ENCODE assay signal across 25 cellular contexts in the genomic region with DNA sequence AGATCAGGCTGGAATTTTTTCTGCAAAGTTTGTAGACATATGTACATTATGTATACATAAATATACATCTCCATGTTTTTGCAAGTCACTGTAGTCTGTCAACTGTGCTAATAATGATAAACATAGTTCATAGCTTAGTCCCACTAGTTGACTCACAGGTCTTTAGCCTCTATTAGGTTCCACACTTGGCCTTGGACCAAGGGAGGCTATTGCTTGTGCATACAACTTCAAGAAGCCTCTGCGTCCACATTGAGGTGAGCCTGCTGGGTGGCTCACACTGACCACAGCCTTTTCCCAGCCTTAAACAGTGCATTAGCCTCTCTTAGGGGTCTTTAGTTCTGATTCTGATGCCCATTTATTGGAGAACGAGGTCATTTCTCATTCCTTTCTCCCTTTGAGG.
A peak's percentile ranks its signal among the peaks of the same experiment; 100 is the strongest.
DNase-seq lines count a peak whose midpoint lies in the region; ATAC-seq and TF ChIP-seq lines count a peak whose summit lies in the region.
"Had no signal": no experiment of that assay in that cellular context is flagged by ENCODE, and none has a peak within 500 bp of the region (broad histone marks: within the 10 kb centered on the region; RNA-seq: fewer than 3 reads in every experiment).

No MANE protein-coding gene starts in this region.

- no peak for ATAC-seq in HG03097 (IDR thresholded peaks at IDR 0.05; ENCODE audit: low FRiP score, unreplicated experiment)
- ATAC-seq: activated CD8-positive, alpha-beta memory T cell treated with anti-CD3 and anti-CD28 coated beads, Interleukin-2, amount 10 ng/mL, durations not matched to agents 7 days and 5 days; activated T-cell treated with anti-CD3 and anti-CD28 coated beads, Interleukin-2, amount 50 U/mL, for 72 hours; gastrocnemius medialis; left lobe of liver; right cardiac atrium; stimulated activated effector memory CD8-positive, alpha-beta T cell treated with anti-CD3 and anti-CD28 coated beads, Interleukin-12 subunit alpha, Interleukin-12 subunit beta, amount 100 ng/mL, for 72 hours had no signal

- no peaks in the 10 kb centered on the region for H3K36me3 Mint-ChIP-seq in HFFc6 (ENCODE audit: low read depth)
- H3K36me3 Mint-ChIP-seq: activated CD8-positive, alpha-beta memory T cell treated with anti-CD3 and anti-CD28 coated beads, Interleukin-2, amount 10 ng/mL, durations not matched to agents 7 days and 5 days; CD4-positive, alpha-beta memory T cell; stimulated activated effector memory CD8-positive, alpha-beta T cell treated with anti-CD3 and anti-CD28 coated beads, Interleukin-12 subunit alpha, Interleukin-12 subunit beta, amount 100 ng/mL, for 72 hours; type B pancreatic cell had no signal

- TF ChIP-seq CTCF in AG10803 (conservative IDR thresholded peaks at IDR 0.05; ENCODE audit: low read length) (no peak), HFFc6 (IDR thresholded peaks at IDR 0.05) (no peak), astrocyte of the spinal cord (IDR thresholded peaks at IDR 0.05; ENCODE audit: low read depth, low read length) (no peak)

- no peaks in the 10 kb centered on the region for H3K9me3 Mint-ChIP-seq in HFFc6
- H3K9me3 Mint-ChIP-seq: activated B cell treated with CpG ODN at 0.5 μM for 24 hours, type B pancreatic cell had no signal

- peak overlapping the region; percentile 86 for H3K27ac Mint-ChIP-seq in HFFc6
- H3K27ac Mint-ChIP-seq: activated B cell treated with CpG ODN at 0.5 μM for 24 hours; activated CD8-positive, alpha-beta memory T cell treated with anti-CD3 and anti-CD28 coated beads, Interleukin-2, amount 10 ng/mL, durations not matched to agents 7 days and 5 days; activated naive CD4-positive, alpha-beta T cell treated with anti-CD3 and anti-CD28 coated beads for 36 hours; activated T-cell treated with anti-CD3 and anti-CD28 coated beads, Interleukin-2, amount 50 U/mL, for 72 hours; CD4-positive, alpha-beta memory T cell; stimulated activated effector memory CD8-positive, alpha-beta T cell treated with anti-CD3 and anti-CD28 coated beads, Interleukin-12 subunit alpha, Interleukin-12 subunit beta, amount 100 ng/mL, for 72 hours; type B pancreatic cell had no signal

- in situ Hi-C loops in astrocyte of the spinal cord (cut with HindIII; ENCODE audit: low sequenced_read_pairs): no loop called here

- no peak overlapping the region for H3K4me3 Mint-ChIP-seq in HFFc6
- H3K4me3 Mint-ChIP-seq: activated B cell treated with CpG ODN at 0.5 μM for 24 hours; activated CD8-positive, alpha-beta memory T cell treated with anti-CD3 and anti-CD28 coated beads, Interleukin-2, amount 10 ng/mL, durations not matched to agents 7 days and 5 days; activated naive CD4-positive, alpha-beta T cell treated with anti-CD3 and anti-CD28 coated beads for 36 hours; activated T-cell treated with anti-CD3 and anti-CD28 coated beads, Interleukin-2, amount 50 U/mL, for 72 hours; CD4-positive, alpha-beta memory T cell; stimulated activated effector memory CD8-positive, alpha-beta T cell treated with anti-CD3 and anti-CD28 coated beads, Interleukin-12 subunit alpha, Interleukin-12 subunit beta, amount 100 ng/mL, for 72 hours; type B pancreatic cell had no signal

- no peak overlapping the region for H3K4me3 ChIP-seq in AG10803 (ENCODE audit: low read length)
- H3K4me3 ChIP-seq in astrocyte of the spinal cord (ENCODE audit: low read depth, low read length): no peak overlapping the region
- H3K4me3 ChIP-seq: adrenal gland, gastrocnemius medialis, hepatocyte had no signal

- no peaks in the 10 kb centered on the region for H3K27me3 Mint-ChIP-seq in HFFc6 (ENCODE audit: insufficient read depth)
- H3K27me3 Mint-ChIP-seq: activated B cell treated with CpG ODN at 0.5 μM for 24 hours; activated CD8-positive, alpha-beta memory T cell treated with anti-CD3 and anti-CD28 coated beads, Interleukin-2, amount 10 ng/mL, durations not matched to agents 7 days and 5 days had no signal

- DNase-seq in AG10803 (ENCODE audit: low read depth) (peak; percentile 28), HFFc6 (peak; percentile 87), astrocyte of the spinal cord (ENCODE audit: low read depth, low spot score) (peak; percentile 50), iris pigment epithelial cell (ENCODE audit: low read depth) (peak; percentile 35), C1 segment of cervical spinal cord (lab: John Stamatoyannopoulos, UW) (no peak), cerebellar nuclear complex (lab: John Stamatoyannopoulos, UW) (no peak)
- DNase-seq: activated B cell treated with CpG ODN at 0.5 μM for 24 hours; activated CD8-positive, alpha-beta memory T cell treated with anti-CD3 and anti-CD28 coated beads, Interleukin-2, amount 10 ng/mL, durations not matched to agents 7 days and 5 days; activated naive CD4-positive, alpha-beta T cell treated with anti-CD3 and anti-CD28 coated beads for 36 hours; activated T-cell treated with anti-CD3 and anti-CD28 coated beads, Interleukin-2, amount 50 U/mL, for 72 hours; adrenal gland; AML-193; brain microvascular endothelial cell; CD4-positive, alpha-beta memory T cell; gastrocnemius medialis; mesendoderm; NCI-H1436; NCI-H524 treated with DMSO at 0.1 percent for 48 hours; right cardiac atrium; stimulated activated CD4-positive, alpha-beta T cell treated with anti-CD3 and anti-CD28 coated beads, Interleukin-4, amount 100 ng/mL, for 1 hour had no signal

- peaks cover 86% of the 10 kb centered on the region for H3K4me1 Mint-ChIP-seq in HFFc6 (ENCODE audit: low read depth)
- H3K4me1 Mint-ChIP-seq: activated CD8-positive, alpha-beta memory T cell treated with anti-CD3 and anti-CD28 coated beads, Interleukin-2, amount 10 ng/mL, durations not matched to agents 7 days and 5 days; stimulated activated effector memory CD8-positive, alpha-beta T cell treated with anti-CD3 and anti-CD28 coated beads, Interleukin-12 subunit alpha, Interleukin-12 subunit beta, amount 100 ng/mL, for 72 hours had no signal

Comparison
In these comparisons a context has a peak if more than half of its experiments do, and no peak if none do; other contexts are left out.
1. DNase-seq: peak in AG10803 (single experiment), HFFc6 (single experiment), astrocyte of the spinal cord (single experiment) and iris pigment epithelial cell (single experiment); none in C1 segment of cervical spinal cord (0 of 14) and cerebellar nuclear complex (0 of 2).